21 cellular contexts compared by ENCODE assay signal in genomic region chr1:14590781-14591180, GRCh38. TPM values are rescaled to one million over a fixed set of nuclear protein-coding genes. Genes with fewer than 3 reads are reported as not detected.
DNase-seq lines count a peak whose midpoint lies in the region; ATAC-seq and TF ChIP-seq lines count a peak whose summit lies in the region.
"Had no signal": no experiment of that assay in that cellular context is flagged by ENCODE, and none has a peak within 500 bp of the region (broad histone marks: within the 10 kb centered on the region; RNA-seq: fewer than 3 reads in every experiment).

No MANE protein-coding gene starts in this region.

- H3K27ac ChIP-seq in A673 (ENCODE audit: low read depth, low read length, poor library complexity, severe bottlenecking), result no peak overlapping the region
- H3K27ac ChIP-seq: ascending aorta; BLaER1 treated with 17β-estradiol and CSF1 and Interleukin-3, amounts not matched to agents 10 nM and 100 nM had no signal

- POLR2A ChIA-PET in A673 (lab: Charles Lee; ENCODE audit: low non-redundant PET), result no interaction called here

- intact Hi-C loops in A673 (cut with micrococcal nuclease; ENCODE audit: unreplicated experiment), result no loop called here

- H3K9me3 ChIP-seq in A673 (ENCODE audit: low read depth, low read length, poor library complexity, severe bottlenecking), result no peaks in the 10 kb centered on the region
- H3K9me3 ChIP-seq: ascending aorta; BLaER1 treated with 17β-estradiol and CSF1 and Interleukin-3, amounts not matched to agents 10 nM and 100 nM; Caco-2 had no signal

- no peak overlapping the region for H3K4me3 ChIP-seq in A673 (ENCODE audit: low read depth, low read length, poor library complexity, severe bottlenecking)
- H3K4me3 ChIP-seq: ascending aorta; BLaER1 treated with 17β-estradiol and CSF1 and Interleukin-3, amounts not matched to agents 10 nM and 100 nM had no signal

- CTCF ChIA-PET in A673 (lab: Charles Lee), result no interaction called here

- DNase-seq in A673 (ENCODE audit: low spot score) (peak; percentile 29), H4 (ENCODE audit: low spot score) (peak; percentile 14), SK-MEL-5 (ENCODE audit: low read depth, low spot score) (peak; percentile 7), iPS-NIHi7 (ENCODE audit: extremely low spot score) (peak; percentile 71), dedifferentiated amniotic fluid mesenchymal stem cell (ENCODE audit: extremely low spot score) (no peak), NCI-H2081 treated with DMSO at 0.1 percent for 48 hours (lab: John Stamatoyannopoulos, UW) (no peak), left lobe of liver (ENCODE audit: low spot score) (no peak)
- DNase-seq: activated B cell treated with CpG ODN at 0.5 μM for 24 hours; activated CD4-positive, alpha-beta T cell treated with anti-CD3 and anti-CD28 coated beads, Interleukin-2, amount 50 U/mL, for 48 hours; activated naive CD8-positive, alpha-beta T cell treated with anti-CD3 and anti-CD28 coated beads for 36 hours; Caco-2; cortex of kidney; NCI-H1092; NCI-H187; small intestine; stimulated activated CD4-positive, alpha-beta T cell treated with anti-CD3 and anti-CD28 coated beads, Interleukin-2, amount 100 ng/mL, for 24 hours; T1000 had no signal

- H3K4me1 ChIP-seq in A673 (ENCODE audit: insufficient read depth, low read length, poor library complexity, severe bottlenecking), result no peaks in the 10 kb centered on the region
- H3K4me1 ChIP-seq: ascending aorta, Caco-2 had no signal

- no peaks in the 10 kb centered on the region for H3K36me3 ChIP-seq in A673 (ENCODE audit: insufficient read depth, low read length, poor library complexity, severe bottlenecking)
- H3K36me3 ChIP-seq: ascending aorta; BLaER1 treated with 17β-estradiol and CSF1 and Interleukin-3, amounts not matched to agents 10 nM and 100 nM had no signal

- ATAC-seq in GM18502 (IDR thresholded peaks at IDR 0.05; ENCODE audit: poor library complexity, unreplicated experiment) (no peak), left lobe of liver (no peak)
- ATAC-seq: Right ventricle myocardium inferior had no signal

- in situ Hi-C loops in SK-MEL-5 (cut with HindIII; ENCODE audit: low pct_unique_long_range_greater_than_20kb, low sequenced_read_pairs), result no loop called here

- no peaks in the 10 kb centered on the region for H3K27me3 ChIP-seq in A673 (replicated peaks; ENCODE audit: insufficient read depth, low read depth, low read length, poor library complexity)
- H3K27me3 ChIP-seq: ascending aorta; BLaER1 treated with 17β-estradiol and CSF1 and Interleukin-3, amounts not matched to agents 10 nM and 100 nM had no signal

- no peak for TF ChIP-seq CTCF in A673 (conservative IDR thresholded peaks at IDR 0.05; ENCODE audit: low read depth, low read length)

- BruUV-seq in A673 (replicated peaks; lab: Mats Ljungman, UMichigan), result no TSS peak

RNA-seq across cellular contexts. Expression of gene KAZN, which starts 7.7 kb away (rescaled TPM):
- total RNA-seq in A673 (2021) (8.0 TPM in 2 replicates), left lobe of liver (4.4 TPM)
- total RNA-seq in H4 (2014; rRNA removed; shearing (Covaris generic)), result 0.51 and 1.6 TPM in 2 replicates
- 6.5 and 7.0 TPM in 2 replicates for total RNA-seq in SK-MEL-5 (2014; rRNA removed; shearing (Covaris generic))
- 31.7 and 35.7 TPM in 2 replicates for polyA plus RNA-seq in SK-MEL-5 (2015; cell fraction: cytosol; rRNA removed)
- polyA plus RNA-seq in SK-MEL-5 (2015; cell fraction: nucleus; rRNA removed), result 42.1 and 43.3 TPM in 2 replicates

Comparison
In these comparisons a context has a peak if more than half of its experiments do, and no peak if none do; other contexts are left out.
1. DNase-seq: peak in A673 (single experiment), H4 (single experiment), SK-MEL-5 (single experiment) and iPS-NIHi7 (single experiment); none in dedifferentiated amniotic fluid mesenchymal stem cell (single experiment), NCI-H2081 treated with DMSO at 0.1 percent for 48 hours (single experiment) and left lobe of liver (single experiment).